ENCODE assay signal across 9 cellular contexts in genomic region chr3:183285318-183285717, GRCh38. TPM values are rescaled to one million over a fixed set of nuclear protein-coding genes. Genes with fewer than 3 reads are reported as not detected.
DNase-seq lines count a peak whose midpoint lies in the region; ATAC-seq, FAIRE-seq and TF ChIP-seq lines count a peak whose summit lies in the region.
"Had no signal": no experiment of that assay in that cellular context is flagged by ENCODE, and none has a peak within 500 bp of the region (broad histone marks: within the 10 kb centered on the region; RNA-seq: fewer than 3 reads in every experiment).

No MANE protein-coding gene starts in this region.

- ATAC-seq in pancreas = peak; percentile 8 to 40 (median 17)

- DNase-seq in MM.1S (no peak), mammary epithelial cell (peak; percentile 36), pancreas (no peak), HUDEP-2 (lab: John Stamatoyannopoulos, UW; ENCODE audit: unreplicated experiment in 76 of 76) (no peak), NOMO-1 treated with dmso at 0.1 percent for 144 hours (lab: John Stamatoyannopoulos, UW; ENCODE audit: unreplicated experiment) (no peak), D341Med (ENCODE audit: low spot score) (no peak), nucleus accumbens (lab: John Stamatoyannopoulos, UW) (no peak)

- H3K4me2 ChIP-seq in BLaER1 (peak overlapping the region; percentile 38; the same call in 1 of the 2 replicates), MM.1S (ENCODE audit: low read depth, low read length) (peak overlapping the region; percentile 54), mammary epithelial cell (ENCODE audit: insufficient read depth, low read depth, low read length) (peak overlapping the region; percentile 66)

- 100% methylated on average over 1 of the region's 1 CpG for WGBS in mammary epithelial cell (ENCODE audit: low coverage, missing lambda C conversion rate)
- 43 to 60% methylated on average over 1 of the region's 1 CpG for whole genome bisulfite sequencing in pancreas, 2 donors

- BruUV-seq in mammary epithelial cell (replicated peaks; lab: Mats Ljungman, UMichigan) = TSS peak; percentile 96

- TF ChIP-seq CTCF in MM.1S (IDR thresholded peaks at IDR 0.05; ENCODE audit: low read length) (no peak), mammary epithelial cell (conservative IDR thresholded peaks at IDR 0.05 in 1 of 2, IDR thresholded peaks at IDR 0.05 in 1 of 2; ENCODE audit: extremely low read depth in 1 of 2, insufficient read depth in 1 of 2, low read depth in 1 of 2, low read length in 2 of 2) (no peak), pancreas (IDR thresholded peaks at IDR 0.05) (no peak)

- H3F3A ChIP-seq in MM.1S (ENCODE audit: insufficient read depth, low read length) = peaks cover 18% of the 10 kb centered on the region

- dilution Hi-C loops in mammary epithelial cell (cut with HindIII; ENCODE audit: low sequenced_read_pairs) = no loop called here

- H3K79me2 ChIP-seq in MM.1S (ENCODE audit: low read length) (no peaks in the 10 kb centered on the region), mammary epithelial cell (ENCODE audit: insufficient read depth, low read length) (no peaks in the 10 kb centered on the region)

- H3K9me2 ChIP-seq in MM.1S (replicated peaks; ENCODE audit: insufficient read depth, low read length) = no peaks in the 10 kb centered on the region

- in situ Hi-C loops in mammary epithelial cell (cut with MboI; ENCODE audit: low sequenced_read_pairs in 2 of 2) = no loop called here

- CTCF ChIA-PET in mammary epithelial cell (lab: Charles Lee; ENCODE audit: low non-redundant PET) = no interaction called here

- intact Hi-C loops in mammary epithelial cell (cut with micrococcal nuclease) = loop anchor here (2.0 kb wide), 1 partner anchor 85 kb away; no protein-coding TSS in a partner anchor
- intact Hi-C loops in pancreas (cut with DNase I) = no loop called here

- H3K4me1 ChIP-seq in BLaER1 (peaks cover 9% of the 10 kb centered on the region; the same call in 1 of the 2 replicates), MM.1S (ENCODE audit: low read length) (peaks cover 22% of the 10 kb centered on the region), mammary epithelial cell (ENCODE audit: insufficient read depth, low read length) (peaks cover 22% of the 10 kb centered on the region), pancreas (peaks cover 0 to 12% (median 9%) of the 10 kb centered on the region in 3 donors)

- H3K36me3 ChIP-seq in BLaER1 = no peaks in the 10 kb centered on the region
- no peaks in the 10 kb centered on the region for H3K36me3 ChIP-seq in MM.1S (replicated peaks; ENCODE audit: insufficient read depth, low read length)
- no peaks in the 10 kb centered on the region for H3K36me3 ChIP-seq in mammary epithelial cell (ENCODE audit: insufficient read depth, low read length)
- H3K36me3 ChIP-seq in pancreas = no peaks in the 10 kb centered on the region

- H3K4me3 ChIP-seq in BLaER1 (no peak overlapping the region), MM.1S (ENCODE audit: low read length) (peak overlapping the region; percentile 31; the same call in 1 of the 2 replicates), mammary epithelial cell (replicated peaks in 1 of 3; ENCODE audit: insufficient read depth in 1 of 3, low read depth in 2 of 3, low read length in 3 of 3) (no peak overlapping the region), pancreas (peak overlapping the region in 1 of 4 donors; percentile 0)

- no peak overlapping the region for H3K27ac ChIP-seq in BLaER1
- peak overlapping the region; percentile 66; the same call in 1 of the 2 replicates for H3K27ac ChIP-seq in MM.1S (ENCODE audit: low read length)
- peak overlapping the region; percentile 92 for H3K27ac ChIP-seq in mammary epithelial cell (ENCODE audit: insufficient read depth, low read depth, low read length)
- H3K27ac ChIP-seq in pancreas = peak overlapping the region; percentile 44 to 85 (median 68)

- FAIRE-seq in pancreas (lab: Jason Lieb, UNC) = no peak
- FAIRE-seq: TTC549 had no signal

- H3K27me3 ChIP-seq in BLaER1 (no peaks in the 10 kb centered on the region), MM.1S (replicated peaks; ENCODE audit: insufficient read depth, low read length) (no peaks in the 10 kb centered on the region), mammary epithelial cell (ENCODE audit: insufficient read depth, low read length) (no peaks in the 10 kb centered on the region), pancreas (no peaks in the 10 kb centered on the region)

- H3K9ac ChIP-seq in BLaER1 = no peak overlapping the region
- H3K9ac ChIP-seq in MM.1S (ENCODE audit: low read length) = peak overlapping the region; percentile 40; the same call in 1 of the 2 replicates
- peak overlapping the region; percentile 90 for H3K9ac ChIP-seq in mammary epithelial cell (ENCODE audit: insufficient read depth, low read length)

- H4K20me1 ChIP-seq in BLaER1 (no peaks in the 10 kb centered on the region), MM.1S (ENCODE audit: insufficient read depth, low read length) (no peaks in the 10 kb centered on the region), mammary epithelial cell (ENCODE audit: insufficient read depth, low read length) (no peaks in the 10 kb centered on the region)

- H2AFZ ChIP-seq in MM.1S (ENCODE audit: low read length) = peak overlapping the region; percentile 25; the same call in 1 of the 2 replicates
- no peak overlapping the region for H2AFZ ChIP-seq in mammary epithelial cell (ENCODE audit: low read depth, low read length)

- H3K9me3 ChIP-seq in BLaER1 (no peaks in the 10 kb centered on the region), MM.1S (replicated peaks; ENCODE audit: insufficient read depth, low read length) (no peaks in the 10 kb centered on the region), mammary epithelial cell (replicated peaks; ENCODE audit: insufficient read depth, low read length) (no peaks in the 10 kb centered on the region), pancreas (no peaks in the 10 kb centered on the region)

RNA-seq across cellular contexts. Expression of gene B3GNT5, which starts 32.3 kb away (rescaled TPM):
- total RNA-seq in mammary epithelial cell = 10 to 100 TPM in 1 of 2 donors, 1 to 10 TPM in 1; 9.3 to 54.1 TPM
- polyA plus RNA-seq in mammary epithelial cell = 27.6 TPM
- 42.8 TPM for polyA minus RNA-seq in mammary epithelial cell
- 10 to 100 TPM in 2 of 6 donors, 1 to 10 TPM in 4; 5.0 to 13.7 (median 5.6) TPM for total RNA-seq in pancreas
- polyA plus RNA-seq in pancreas = 1 to 10 TPM; 3.0 to 5.2 TPM
